8 cellular contexts compared by ENCODE assay signal in the genomic region with DNA sequence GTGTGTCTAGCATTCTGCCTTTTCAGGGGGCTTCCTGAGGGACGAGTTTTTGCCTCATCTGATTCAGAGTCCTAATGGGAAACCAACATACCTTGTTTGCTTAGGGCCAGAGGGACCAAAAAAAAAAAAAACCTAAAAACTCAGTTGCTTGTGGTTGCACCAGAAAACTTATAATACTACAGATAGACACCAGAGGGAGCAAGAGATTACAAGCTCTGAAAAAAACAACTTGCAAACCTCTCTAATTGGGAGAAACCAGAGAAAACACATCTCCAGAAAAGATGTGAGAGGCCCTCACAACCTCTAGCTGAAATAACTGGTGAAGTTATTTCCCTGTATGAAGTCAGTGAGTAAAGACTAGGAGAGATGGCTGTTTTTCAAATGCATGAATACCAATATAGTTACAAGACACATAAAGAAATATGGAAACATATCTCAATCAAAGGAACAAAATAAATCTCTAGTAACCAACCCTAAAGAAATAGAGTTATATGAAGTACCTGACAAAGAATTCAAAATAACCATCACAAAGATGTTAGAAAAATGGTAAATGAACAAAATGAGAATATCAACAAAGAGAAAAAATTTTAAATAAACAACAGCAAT.
A peak's percentile ranks its signal among the peaks of the same experiment; 100 is the strongest.
DNase-seq lines count a peak whose midpoint lies in the region; ATAC-seq and TF ChIP-seq lines count a peak whose summit lies in the region.

No MANE protein-coding gene starts in this region.

- H3K4me1 ChIP-seq in mammary epithelial cell (ENCODE audit: insufficient read depth, low read length), result peaks cover 5% of the 10 kb centered on the region

- H3K9ac ChIP-seq in mammary epithelial cell (ENCODE audit: insufficient read depth, low read length), result no peak overlapping the region

- peaks cover 5% of the 10 kb centered on the region for H3K9me3 ChIP-seq in mammary epithelial cell (replicated peaks; ENCODE audit: insufficient read depth, low read length)

- H3K27me3 Mint-ChIP-seq in nephron progenitor cell (ENCODE audit: low read depth, poor library complexity), result no peaks in the 10 kb centered on the region

- no peak for ATAC-seq in GM18873 (IDR thresholded peaks at IDR 0.05; ENCODE audit: low FRiP score, unreplicated experiment)
- no peak for ATAC-seq in GM19324 (IDR thresholded peaks at IDR 0.05; ENCODE audit: low FRiP score, unreplicated experiment)

- H3K36me3 ChIP-seq in mammary epithelial cell (ENCODE audit: insufficient read depth, low read length), result no peaks in the 10 kb centered on the region

- no TSS peak for BruUV-seq in mammary epithelial cell (replicated peaks; lab: Mats Ljungman, UMichigan)

- intact Hi-C loops in mammary epithelial cell (cut with micrococcal nuclease), result loop anchor here (1.0 to 10.0 kb wide), 7 partner anchors 122 to 874 kb away; no protein-coding TSS in a partner anchor

- no peak overlapping the region for H2AFZ ChIP-seq in mammary epithelial cell (ENCODE audit: low read depth, low read length)

- H3K27ac Mint-ChIP-seq in nephron progenitor cell, result no peak overlapping the region

- dilution Hi-C loops in mammary epithelial cell (cut with HindIII; ENCODE audit: low sequenced_read_pairs), result no loop called here

- DNase-seq in NCI-H2107 treated with DMSO at 0.1 percent for 48 hours (lab: John Stamatoyannopoulos, UW; ENCODE audit: unreplicated experiment) (peak; percentile 32), NCI-H2107 (lab: John Stamatoyannopoulos, UW) (no peak), NCI-H2227 treated with DMSO at 0.1 percent for 48 hours (lab: John Stamatoyannopoulos, UW) (peak; percentile 23), mammary epithelial cell (peak; percentile 20), nephron progenitor cell (no peak), UCSD-AML1 (lab: John Stamatoyannopoulos, UW; ENCODE audit: unreplicated experiment) (no peak)

- H3K4me2 ChIP-seq in mammary epithelial cell (ENCODE audit: insufficient read depth, low read depth, low read length), result no peak overlapping the region

- H3K9me3 Mint-ChIP-seq in nephron progenitor cell, result peaks cover 33% of the 10 kb centered on the region

- peak; percentile 45 to 71 for TF ChIP-seq CTCF in mammary epithelial cell (conservative IDR thresholded peaks at IDR 0.05 in 1 of 2, IDR thresholded peaks at IDR 0.05 in 1 of 2; ENCODE audit: extremely low read depth in 1 of 2, insufficient read depth in 1 of 2, low read depth in 1 of 2, low read length in 2 of 2)
- TF ChIP-seq CTCF in nephron progenitor cell (IDR thresholded peaks at IDR 0.05), result peak; percentile 60

- no peaks in the 10 kb centered on the region for H3K27me3 ChIP-seq in mammary epithelial cell (ENCODE audit: insufficient read depth, low read length)

- H3K27ac ChIP-seq in mammary epithelial cell (ENCODE audit: insufficient read depth, low read depth, low read length), result no peak overlapping the region

- no peak overlapping the region for H3K4me3 Mint-ChIP-seq in nephron progenitor cell

- CTCF ChIA-PET in mammary epithelial cell (lab: Charles Lee; ENCODE audit: low non-redundant PET), result interaction anchor here (0.6 to 0.7 kb wide), 3 partner anchors 115 to 917 kb away, joined by 6 to 13 read pairs (median 8); no protein-coding TSS in a partner anchor

- no peaks in the 10 kb centered on the region for H4K20me1 ChIP-seq in mammary epithelial cell (ENCODE audit: insufficient read depth, low read length)

- no peaks in the 10 kb centered on the region for H3K4me1 Mint-ChIP-seq in nephron progenitor cell

- in situ Hi-C loops in mammary epithelial cell (cut with MboI; ENCODE audit: low sequenced_read_pairs in 2 of 2), result no loop called here

- WGBS in mammary epithelial cell (ENCODE audit: low coverage, missing lambda C conversion rate), result 0% methylated on average over 1 of the region's 1 CpG

- no peaks in the 10 kb centered on the region for H3K79me2 ChIP-seq in mammary epithelial cell (ENCODE audit: insufficient read depth, low read length)

- peaks cover 20% of the 10 kb centered on the region for H3K36me3 Mint-ChIP-seq in nephron progenitor cell (ENCODE audit: low read depth)

- H3K4me3 ChIP-seq in mammary epithelial cell (replicated peaks in 1 of 3; ENCODE audit: insufficient read depth in 1 of 3, low read depth in 2 of 3, low read length in 3 of 3), result no peak overlapping the region

Comparison
In these comparisons a context has a peak if more than half of its experiments do, and no peak if none do; other contexts are left out.
1. DNase-seq: peak in NCI-H2107 treated with DMSO at 0.1 percent for 48 hours (single experiment), NCI-H2227 treated with DMSO at 0.1 percent for 48 hours (single experiment) and mammary epithelial cell (single experiment); none in NCI-H2107 (single experiment), nephron progenitor cell (single experiment) and UCSD-AML1 (single experiment).